In genomic region chrX:106932492-106932923, GRCh38 we compare ENCODE assay signal across 19 cellular contexts. TPM values are rescaled to one million over a fixed set of nuclear protein-coding genes. Genes with fewer than 3 reads are reported as not detected.
DNase-seq lines count a peak whose midpoint lies in the region; ATAC-seq and TF ChIP-seq lines count a peak whose summit lies in the region.
"Had no signal": no experiment of that assay in that cellular context is flagged by ENCODE, and none has a peak within 500 bp of the region (broad histone marks: within the 10 kb centered on the region; RNA-seq: fewer than 3 reads in every experiment).

No MANE protein-coding gene starts in this region.

- no peaks in the 10 kb centered on the region for H3K36me3 Mint-ChIP-seq in CD4-positive, alpha-beta T cell (ENCODE audit: low read depth)
- no peaks in the 10 kb centered on the region for H3K36me3 Mint-ChIP-seq in neural crest cell (ENCODE audit: low read depth)
- H3K36me3 Mint-ChIP-seq: stimulated activated memory B cell treated with anti-CD40 and anti-IgM and Interleukin-4, amounts not matched to agents 10 μg/mL and 1 μg/mL and 100 μg/mL, for 72 hours had no signal

- no peak for DNase-seq in CD4-positive, alpha-beta T cell
- DNase-seq in M059J (ENCODE audit: low read depth), result peak; percentile 56
- peak; percentile 42 for DNase-seq in fibroblast of pulmonary artery (ENCODE audit: low read depth)
- no peak for DNase-seq in neural crest cell (ENCODE audit: low read depth, low spot score)
- no peak for DNase-seq in activated CD4-positive, CD25-positive, alpha-beta regulatory T cell treated with anti-CD3 and anti-CD28 coated beads, Interleukin-2, amount 50 U/mL, for 72 hours
- no peak for DNase-seq in germinal center (ENCODE audit: low spot score)
- DNase-seq in NCI-H1930 (lab: John Stamatoyannopoulos, UW), result no peak
- DNase-seq: activated T-cell treated with anti-CD3 and anti-CD28 coated beads, Interleukin-2, amount 50 U/mL, for 1 hour; effector CD8-positive, alpha-beta T cell; H7; NCI-H1105 treated with DMSO at 0.1 percent for 48 hours; stimulated activated CD4-positive, alpha-beta T cell treated with anti-CD3 and anti-CD28 coated beads, Interleukin-4, amount 100 ng/mL, for 1 hour; T-helper 1 cell had no signal

- POLR2A ChIA-PET in CD4-positive, alpha-beta T cell (lab: Charles Lee), result interaction anchor here (0.7 kb wide), 1 partner anchor 10 kb away, joined by 4 read pairs; no protein-coding TSS in a partner anchor

- H3K9me3 Mint-ChIP-seq in CD4-positive, alpha-beta T cell, result no peaks in the 10 kb centered on the region
- H3K9me3 Mint-ChIP-seq in neural crest cell, result no peaks in the 10 kb centered on the region
- H3K9me3 Mint-ChIP-seq: stimulated activated memory B cell treated with anti-CD40 and anti-IgM and Interleukin-4, amounts not matched to agents 10 μg/mL and 1 μg/mL and 100 μg/mL, for 72 hours had no signal

- H3K27ac Mint-ChIP-seq in CD4-positive, alpha-beta T cell, result peak overlapping the region; percentile 21
- H3K27ac Mint-ChIP-seq in neural crest cell (ENCODE audit: unreplicated experiment), result peak overlapping the region; percentile 88
- H3K27ac Mint-ChIP-seq: stimulated activated memory B cell treated with anti-CD40 and anti-IgM and Interleukin-4, amounts not matched to agents 10 μg/mL and 1 μg/mL and 100 μg/mL, for 72 hours had no signal

- intact Hi-C loops in CD4-positive, alpha-beta T cell (cut with DNase I, micrococcal nuclease), result no loop called here

- CTCF ChIA-PET in CD4-positive, alpha-beta T cell (lab: Charles Lee), result no interaction called here

- no peaks in the 10 kb centered on the region for H3K9me3 ChIP-seq in CD4-positive, alpha-beta T cell (ENCODE audit: control insufficient read depth, low read length)
- H3K9me3 ChIP-seq: BLaER1 treated with 17β-estradiol and CSF1 and Interleukin-3, amounts not matched to agents 10 nM and 100 nM; prostate gland had no signal

- no peak overlapping the region for H3K27ac ChIP-seq in CD4-positive, alpha-beta T cell (ENCODE audit: low read depth, low read length)
- H3K27ac ChIP-seq: BLaER1 treated with 17β-estradiol and CSF1 and Interleukin-3, amounts not matched to agents 10 nM and 100 nM; prostate gland had no signal

- H3K4me3 ChIP-seq in fibroblast of pulmonary artery (replicated peaks; ENCODE audit: low read depth, low read length), result no peak overlapping the region
- H3K4me3 ChIP-seq: BLaER1 treated with 17β-estradiol and CSF1 and Interleukin-3, amounts not matched to agents 10 nM and 100 nM; prostate gland had no signal

- TF ChIP-seq CTCF in CD4-positive, alpha-beta T cell (IDR thresholded peaks at IDR 0.05), result no peak
- TF ChIP-seq CTCF in fibroblast of pulmonary artery (IDR thresholded peaks at IDR 0.05; ENCODE audit: low read length, missing control alignments), result no peak
- no peak for TF ChIP-seq CTCF in neural crest cell (conservative IDR thresholded peaks at IDR 0.05)

- H3K4me3 Mint-ChIP-seq in CD4-positive, alpha-beta T cell, result no peak overlapping the region
- H3K4me3 Mint-ChIP-seq in neural crest cell, result peak overlapping the region; percentile 42
- H3K4me3 Mint-ChIP-seq: stimulated activated memory B cell treated with anti-CD40 and anti-IgM and Interleukin-4, amounts not matched to agents 10 μg/mL and 1 μg/mL and 100 μg/mL, for 72 hours had no signal

- H3K4me1 Mint-ChIP-seq in CD4-positive, alpha-beta T cell (ENCODE audit: low read depth), result peaks cover 15% of the 10 kb centered on the region
- peaks cover 12% of the 10 kb centered on the region for H3K4me1 Mint-ChIP-seq in neural crest cell
- H3K4me1 Mint-ChIP-seq: stimulated activated memory B cell treated with anti-CD40 and anti-IgM and Interleukin-4, amounts not matched to agents 10 μg/mL and 1 μg/mL and 100 μg/mL, for 72 hours had no signal

- H3K27me3 ChIP-seq in CD4-positive, alpha-beta T cell (ENCODE audit: control insufficient read depth, insufficient read depth, low read length), result no peaks in the 10 kb centered on the region

- no peaks in the 10 kb centered on the region for H3K27me3 Mint-ChIP-seq in CD4-positive, alpha-beta T cell
- H3K27me3 Mint-ChIP-seq in neural crest cell (ENCODE audit: low read depth), result no peaks in the 10 kb centered on the region
- H3K27me3 Mint-ChIP-seq: stimulated activated memory B cell treated with anti-CD40 and anti-IgM and Interleukin-4, amounts not matched to agents 10 μg/mL and 1 μg/mL and 100 μg/mL, for 72 hours had no signal

- no peak for ATAC-seq in CD4-positive, alpha-beta T cell (ENCODE audit: poor library complexity)
- ATAC-seq in GM19351 (IDR thresholded peaks at IDR 0.05; ENCODE audit: unreplicated experiment), result no peak
- ATAC-seq: stimulated activated memory B cell treated with anti-CD40 and anti-IgM and Interleukin-4, amounts not matched to agents 10 μg/mL and 1 μg/mL and 100 μg/mL, for 72 hours had no signal

RNA-seq across cellular contexts. Expression of gene CLDN2, which starts 12.3 kb away (rescaled TPM):
- total RNA-seq in CD4-positive, alpha-beta T cell, result not detected
- total RNA-seq in M059J (2014; rRNA removed; shearing (Covaris generic)), result not detected in 2 replicates
- total RNA-seq in neural crest cell, result not detected in 2 replicates
- total RNA-seq: H7, NCI-H460 had no signal

RNA-seq across cellular contexts. Expression of gene RIPPLY1, which starts 29.4 kb away (rescaled TPM):
- not detected for total RNA-seq in CD4-positive, alpha-beta T cell
- not detected in 2 replicates for total RNA-seq in M059J (2014; rRNA removed; shearing (Covaris generic))
- total RNA-seq in neural crest cell, result not detected in 2 replicates
- total RNA-seq: mesenteric fat pad, NCI-H460, prostate gland had no signal

Comparison
In these comparisons a context has a peak if more than half of its experiments do, and no peak if none do; other contexts are left out.
1. DNase-seq: peak in M059J (single experiment) and fibroblast of pulmonary artery (single experiment); none in CD4-positive, alpha-beta T cell (0 of 10), neural crest cell (single experiment), activated CD4-positive, CD25-positive, alpha-beta regulatory T cell treated with anti-CD3 and anti-CD28 coated beads, Interleukin-2, amount 50 U/mL, for 72 hours (single experiment), germinal center (single experiment) and NCI-H1930 (0 of 2).